2 cellular contexts compared by ENCODE assay signal in genomic region chr21:46664316-46664995, GRCh38.
A peak's percentile ranks its signal among the peaks of the same experiment; 100 is the strongest.
TF ChIP-seq lines count a peak whose summit lies in the region.

No MANE protein-coding gene starts in this region.

TF ChIP-seq in HepG2, 621 proteins besides CTCF, POLR2A, EP300 and RAD21:
- peak; percentile 32 for TF ChIP-seq AGO2 (optimal IDR thresholded peaks at IDR 0.05; ENCODE audit: low read depth, low read length)
- no peak for TF ChIP-seq ARHGAP35 (CRISPR knock-in tag; IDR thresholded peaks at IDR 0.05; ENCODE audit: borderline replicate concordance)

TF ChIP-seq in K562, 482 proteins besides CTCF, POLR2A, EP300 and RAD21:
- TF ChIP-seq HDGF (IDR thresholded peaks at IDR 0.05): no peak
- no peak for TF ChIP-seq SRSF7 (optimal IDR thresholded peaks at IDR 0.05; ENCODE audit: low read depth, low read length)
- TF ChIP-seq ZNF165 (CRISPR knock-in tag; IDR thresholded peaks at IDR 0.05; ENCODE audit: borderline replicate concordance): no peak
- no peak for TF ChIP-seq POLR2AphosphoS5 (IDR thresholded peaks at IDR 0.05; ENCODE audit: control insufficient read depth, insufficient read depth, low read depth, low read length)
- no peak for TF ChIP-seq DEAF1 (CRISPR knock-in tag; IDR thresholded peaks at IDR 0.05)
- TF ChIP-seq ZNF316 (IDR thresholded peaks at IDR 0.05): no peak
- no peak for TF ChIP-seq ZNF699 (CRISPR knock-in tag; IDR thresholded peaks at IDR 0.05; ENCODE audit: insufficient replicate concordance)
- no peak for TF ChIP-seq ADNP (tag; IDR thresholded peaks at IDR 0.05)
- TF ChIP-seq PHF20 (IDR thresholded peaks at IDR 0.05; ENCODE audit: partially characterized antibody): no peak
- TF ChIP-seq ZNF589 (CRISPR knock-in tag; IDR thresholded peaks at IDR 0.05; ENCODE audit: low read depth): no peak
- TF ChIP-seq JUND (IDR thresholded peaks at IDR 0.05; ENCODE audit: borderline replicate concordance, low read depth, low read length): no peak
- TF ChIP-seq JUND (tag; IDR thresholded peaks at IDR 0.05; ENCODE audit: borderline replicate concordance, low read depth, low read length): no peak
- TF ChIP-seq BMI1 (IDR thresholded peaks at IDR 0.05; ENCODE audit: low read length): no peak
- TF ChIP-seq SMARCE1 (IDR thresholded peaks at IDR 0.05): no peak
- TF ChIP-seq DMBX1 (CRISPR knock-in tag; IDR thresholded peaks at IDR 0.05; ENCODE audit: borderline replicate concordance): no peak
- TF ChIP-seq ILF3 (IDR thresholded peaks at IDR 0.05; ENCODE audit: borderline replicate concordance): no peak
- no peak for TF ChIP-seq ZNF408 (CRISPR knock-in tag; IDR thresholded peaks at IDR 0.05; ENCODE audit: low read depth)
- no peak for TF ChIP-seq ILK (tag; IDR thresholded peaks at IDR 0.05; ENCODE audit: borderline replicate concordance, low read depth)
- TF ChIP-seq SRSF9 (IDR thresholded peaks at IDR 0.05; ENCODE audit: borderline replicate concordance, low read depth, low read length): no peak
- no peak for TF ChIP-seq FOS (IDR thresholded peaks at IDR 0.05; ENCODE audit: extremely low read depth, insufficient read length)
